13 cellular contexts compared by ENCODE assay signal in the genomic region with DNA sequence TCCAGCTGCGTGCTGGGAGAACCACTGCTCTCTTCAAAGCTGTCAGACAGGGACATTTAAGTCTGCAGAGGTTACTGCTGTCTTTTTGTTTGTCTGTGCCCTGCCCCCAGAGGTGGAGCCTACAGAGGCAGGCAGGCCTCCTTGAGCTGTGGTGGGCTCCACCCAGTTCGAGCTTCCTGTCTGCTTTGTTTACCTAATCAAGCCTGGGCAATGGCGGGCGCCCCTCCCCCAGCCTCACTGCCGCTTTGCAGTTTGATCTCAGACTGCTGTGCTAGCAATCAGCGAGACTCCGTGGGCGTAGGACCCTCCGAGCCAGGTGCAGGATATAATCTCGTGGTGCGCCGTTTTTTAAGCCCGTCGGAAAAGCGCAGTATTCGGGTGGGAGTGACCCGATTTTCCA. TPM values are rescaled to one million over a fixed set of nuclear protein-coding genes. Genes with fewer than 3 reads are reported as not detected.
"Had no signal": no experiment of that assay in that cellular context is flagged by ENCODE, and none has a peak within 500 bp of the region (broad histone marks: within the 10 kb centered on the region; RNA-seq: fewer than 3 reads in every experiment).

No MANE protein-coding gene starts in this region.

RNA-seq across cellular contexts. Expression of a gene that starts 23.2 kb away (rescaled TPM):
- total RNA-seq: activated B cell treated with CpG ODN at 0.5 μM for 24 hours; activated CD4-positive, alpha-beta memory T cell treated with anti-CD3 and anti-CD28 coated beads for 36 hours; activated CD4-positive, alpha-beta memory T cell treated with anti-CD3 and anti-CD28 coated beads, Interleukin-2, amount 10 ng/mL, durations not matched to agents 7 days and 5 days; activated CD4-positive, alpha-beta T cell treated with anti-CD3 and anti-CD28 coated beads for 36 hours; activated CD4-positive, alpha-beta T cell treated with anti-CD3 and anti-CD28 coated beads, Interleukin-2, amount 10 ng/mL, durations not matched to agents 24 days and 14 days; activated CD4-positive, alpha-beta T cell treated with anti-CD3 and anti-CD28 coated beads, Interleukin-2, amount 10 ng/mL, durations not matched to agents 7 days and 5 days; activated CD8-positive, alpha-beta memory T cell treated with anti-CD3 and anti-CD28 coated beads for 36 hours; activated CD8-positive, alpha-beta memory T cell treated with anti-CD3 and anti-CD28 coated beads, Interleukin-2, amount 10 ng/mL, durations not matched to agents 7 days and 5 days; activated CD8-positive, alpha-beta T cell treated with anti-CD3 and anti-CD28 coated beads for 36 hours; activated CD8-positive, alpha-beta T cell treated with anti-CD3 and anti-CD28 coated beads, Interleukin-2, amount 10 ng/mL, durations not matched to agents 7 days and 5 days; T-helper 1 cell treated with Interleukin-12 subunit alpha and Interleukin-12 subunit beta and Interleukin-4 antibody, amounts not matched to agents 30 ng/mL and 1 ng/mL, for 36 hours; T-helper 17 cell; T-helper 2 cell treated with Interferon-gamma antibody and Interleukin-4, amounts not matched to agents 100 ng/mL and 5 ng/mL, for 36 hours had no signal

RNA-seq across cellular contexts. Expression of a gene that starts 35.4 kb away (rescaled TPM):
- total RNA-seq: activated B cell treated with CpG ODN at 0.5 μM for 24 hours; activated CD4-positive, alpha-beta memory T cell treated with anti-CD3 and anti-CD28 coated beads for 36 hours; activated CD4-positive, alpha-beta memory T cell treated with anti-CD3 and anti-CD28 coated beads, Interleukin-2, amount 10 ng/mL, durations not matched to agents 7 days and 5 days; activated CD4-positive, alpha-beta T cell treated with anti-CD3 and anti-CD28 coated beads for 36 hours; activated CD4-positive, alpha-beta T cell treated with anti-CD3 and anti-CD28 coated beads, Interleukin-2, amount 10 ng/mL, durations not matched to agents 24 days and 14 days; activated CD4-positive, alpha-beta T cell treated with anti-CD3 and anti-CD28 coated beads, Interleukin-2, amount 10 ng/mL, durations not matched to agents 7 days and 5 days; activated CD8-positive, alpha-beta memory T cell treated with anti-CD3 and anti-CD28 coated beads for 36 hours; activated CD8-positive, alpha-beta memory T cell treated with anti-CD3 and anti-CD28 coated beads, Interleukin-2, amount 10 ng/mL, durations not matched to agents 7 days and 5 days; activated CD8-positive, alpha-beta T cell treated with anti-CD3 and anti-CD28 coated beads for 36 hours; activated CD8-positive, alpha-beta T cell treated with anti-CD3 and anti-CD28 coated beads, Interleukin-2, amount 10 ng/mL, durations not matched to agents 7 days and 5 days; T-helper 1 cell treated with Interleukin-12 subunit alpha and Interleukin-12 subunit beta and Interleukin-4 antibody, amounts not matched to agents 30 ng/mL and 1 ng/mL, for 36 hours; T-helper 17 cell; T-helper 2 cell treated with Interferon-gamma antibody and Interleukin-4, amounts not matched to agents 100 ng/mL and 5 ng/mL, for 36 hours had no signal
